In the genomic region with DNA sequence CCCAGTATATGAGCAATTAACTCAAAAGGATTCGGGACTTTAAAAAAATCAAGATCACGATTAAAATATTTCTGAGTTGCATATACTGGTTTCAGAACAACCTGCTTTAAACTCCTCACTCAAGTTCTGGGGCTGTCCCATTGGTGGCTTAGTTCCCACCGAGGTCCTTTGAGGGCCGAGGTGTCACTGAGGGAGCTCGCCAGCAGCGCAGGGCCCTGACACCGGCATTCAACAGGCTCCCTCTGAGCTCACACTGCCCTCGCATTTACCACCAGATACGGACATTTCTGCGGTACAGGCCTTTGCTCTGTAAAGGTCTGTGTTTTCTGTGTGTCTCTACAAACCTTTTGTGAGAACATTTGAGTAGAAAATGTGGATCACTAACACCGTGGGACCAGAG, we compare ENCODE assay signal across 14 cellular contexts. TPM values are rescaled to one million over a fixed set of nuclear protein-coding genes. Genes with fewer than 3 reads are reported as not detected.
DNase-seq lines count a peak whose midpoint lies in the region; ATAC-seq, FAIRE-seq and TF ChIP-seq lines count a peak whose summit lies in the region.
"Had no signal": no experiment of that assay in that cellular context is flagged by ENCODE, and none has a peak within 500 bp of the region (broad histone marks: within the 10 kb centered on the region; RNA-seq: fewer than 3 reads in every experiment).

No MANE protein-coding gene starts in this region.

- peak; percentile 8 for ATAC-seq in GM21825 (IDR thresholded peaks at IDR 0.05; ENCODE audit: unreplicated experiment)

- no peaks in the 10 kb centered on the region for H3K27me3 ChIP-seq in BLaER1 treated with 17β-estradiol and CSF1 and Interleukin-3, amounts not matched to agents 10 nM and 100 nM
- H3K27me3 ChIP-seq in WERI-Rb-1 (ENCODE audit: insufficient read depth, low read depth, severe bottlenecking), result no peaks in the 10 kb centered on the region
- no peaks in the 10 kb centered on the region for H3K27me3 ChIP-seq in osteoblast (ENCODE audit: insufficient read depth, low read length)
- H3K27me3 ChIP-seq in spleen (replicated peaks in 1 of 7), result peaks cover 0 to 10% (median 0%) of the 10 kb centered on the region in 7 donors

- H3K79me2 ChIP-seq in osteoblast (ENCODE audit: insufficient read depth, low read length), result no peaks in the 10 kb centered on the region

- peaks cover 30 to 58% (median 48%) of the 10 kb centered on the region in 10 experiments for H3K4me1 ChIP-seq in BLaER1 treated with 17β-estradiol and CSF1 and Interleukin-3, amounts not matched to agents 10 nM and 100 nM
- H3K4me1 ChIP-seq in osteoblast (ENCODE audit: insufficient read depth, low read length) (peaks cover 34% of the 10 kb centered on the region), spleen (peaks cover 0 to 52% (median 31%) of the 10 kb centered on the region in 6 donors), kidney (ENCODE audit: control insufficient read depth in 1 of 2, insufficient read depth in 1 of 2, low read depth in 1 of 2, low read length in 2 of 2) (peaks cover 7 to 8% of the 10 kb centered on the region in 2 donors)

- 82 to 93% (median 89%) methylated on average over 11 of the region's 11 CpGs for WGBS in spleen, 5 donors

- TF ChIP-seq CTCF in WERI-Rb-1 (IDR thresholded peaks at IDR 0.05; ENCODE audit: low read depth, low read length), result no peak
- TF ChIP-seq CTCF in osteoblast (IDR thresholded peaks at IDR 0.05; ENCODE audit: extremely low read depth, low read depth, low read length), result no peak
- no peak for TF ChIP-seq CTCF in spleen (IDR thresholded peaks at IDR 0.05 in 8 of 11, conservative IDR thresholded peaks at IDR 0.05 in 3 of 11)
- TF ChIP-seq CTCF in kidney (IDR thresholded peaks at IDR 0.05; ENCODE audit: borderline replicate concordance, extremely low read depth, insufficient read depth), result no peak

- peak overlapping the region in 8 of 11 experiments; percentile 12 to 70 (median 63); a peak in 15 of 22 replicates for H3K27ac ChIP-seq in BLaER1 treated with 17β-estradiol and CSF1 and Interleukin-3, amounts not matched to agents 10 nM and 100 nM
- H3K27ac ChIP-seq in WERI-Rb-1 (peak overlapping the region; percentile 58), osteoblast (ENCODE audit: low read depth, low read length) (no peak overlapping the region), spleen (no peak overlapping the region), kidney (ENCODE audit: low read depth in 2 of 2, low read length in 2 of 2) (no peak overlapping the region)
- H3K27ac ChIP-seq: A549 had no signal

- H3K4me2 ChIP-seq in BLaER1 treated with 17β-estradiol and CSF1 and Interleukin-3, amounts not matched to agents 10 nM and 100 nM, result peak overlapping the region; percentile 53 to 88 (median 68); a peak in 21 of 22 replicates
- peak overlapping the region; percentile 49 for H3K4me2 ChIP-seq in osteoblast (ENCODE audit: insufficient read depth, low read length)

- H3K9ac ChIP-seq in BLaER1 treated with 17β-estradiol and CSF1 and Interleukin-3, amounts not matched to agents 10 nM and 100 nM, result peak overlapping the region in 10 of 11 experiments; percentile 3 to 70 (median 46); a peak in 15 of 22 replicates
- no peak overlapping the region for H3K9ac ChIP-seq in kidney (ENCODE audit: low read length in 2 of 2)

- no peaks in the 10 kb centered on the region for H4K20me1 ChIP-seq in BLaER1 treated with 17β-estradiol and CSF1 and Interleukin-3, amounts not matched to agents 10 nM and 100 nM
- H4K20me1 ChIP-seq in osteoblast (ENCODE audit: insufficient read depth, low read length), result no peaks in the 10 kb centered on the region

- FAIRE-seq in kidney (lab: Jason Lieb, UNC), result no peak
- FAIRE-seq: A549, HTR-8/SVneo had no signal

- no peak overlapping the region for H2AFZ ChIP-seq in osteoblast (ENCODE audit: low read length)

- H3K4me3 ChIP-seq in BLaER1 treated with 17β-estradiol and CSF1 and Interleukin-3, amounts not matched to agents 10 nM and 100 nM, result peak overlapping the region in 1 of 10 experiments; percentile 39; a peak in 1 of 20 replicates
- no peak overlapping the region for H3K4me3 ChIP-seq in WERI-Rb-1 (ENCODE audit: low read depth, low read length)
- H3K4me3 ChIP-seq in osteoblast (ENCODE audit: insufficient read depth, low read length), result no peak overlapping the region
- no peak overlapping the region for H3K4me3 ChIP-seq in spleen
- no peak overlapping the region for H3K4me3 ChIP-seq in kidney (ENCODE audit: low read length in 2 of 2)
- H3K4me3 ChIP-seq: A549 had no signal

- intact Hi-C loops in spleen (cut with DNase I; ENCODE audit: low total_unique reads), result loop anchor here (10.0 kb wide), 1 partner anchor 336 kb away; a partner anchor contains a TSS
- intact Hi-C loops in kidney (cut with DNase I), result no loop called here

- no peak for DNase-seq in WERI-Rb-1
- no peak for DNase-seq in osteoblast (ENCODE audit: insufficient read length, low spot score, missing footprints)
- DNase-seq in spleen, result no peak
- DNase-seq in retina, result no peak
- DNase-seq in DMS53 treated with DMSO at 0.1 percent for 48 hours (lab: John Stamatoyannopoulos, UW; ENCODE audit: unreplicated experiment), result no peak
- no peak for DNase-seq in kidney

- no peak for TF ChIP-seq POLR2A in spleen (IDR thresholded peaks at IDR 0.05)

- peaks cover 0 to 12% (median 4%) of the 10 kb centered on the region in 11 experiments; a peak in 8 of 22 replicates for H3K9me3 ChIP-seq in BLaER1 treated with 17β-estradiol and CSF1 and Interleukin-3, amounts not matched to agents 10 nM and 100 nM (replicated peaks in 1 of 11)
- H3K9me3 ChIP-seq in WERI-Rb-1 (ENCODE audit: severe bottlenecking) (no peaks in the 10 kb centered on the region), osteoblast (ENCODE audit: low read depth, low read length) (no peaks in the 10 kb centered on the region), spleen (no peaks in the 10 kb centered on the region), kidney (ENCODE audit: control insufficient read depth in 1 of 2, low read length in 2 of 2) (no peaks in the 10 kb centered on the region)
- H3K9me3 ChIP-seq: A549 had no signal

- H3K36me3 ChIP-seq in BLaER1 treated with 17β-estradiol and CSF1 and Interleukin-3, amounts not matched to agents 10 nM and 100 nM, result no peaks in the 10 kb centered on the region
- no peaks in the 10 kb centered on the region for H3K36me3 ChIP-seq in WERI-Rb-1
- H3K36me3 ChIP-seq in osteoblast (ENCODE audit: insufficient read depth, low read length), result no peaks in the 10 kb centered on the region
- H3K36me3 ChIP-seq in spleen, result peaks cover 0 to 13% (median 0%) of the 10 kb centered on the region in 6 donors
- H3K36me3 ChIP-seq in kidney (ENCODE audit: control insufficient read depth in 1 of 2, insufficient read depth in 2 of 2, low read length in 2 of 2), result no peaks in the 10 kb centered on the region

RNA-seq across cellular contexts. Expression of a gene that starts 24.4 kb away (rescaled TPM):
- total RNA-seq in osteoblast (not detected in 2 replicates), spleen (not detected), kidney (0.44 TPM)
- polyA plus RNA-seq in spleen (under 1 TPM in 1 of 3 donors, not detected in 2; 0.05 TPM), kidney (ENCODE audit: insufficient read depth, low read depth, low replicate concordance) (not detected)
- total RNA-seq: CD4-positive, CD25-positive, alpha-beta regulatory T cell; G401; H7; M059J had no signal
- polyA plus RNA-seq: A549; CD4-positive, CD25-positive, alpha-beta regulatory T cell had no signal

RNA-seq across cellular contexts. Expression of a gene that starts 26.4 kb away (rescaled TPM):
- total RNA-seq in osteoblast, result 3.3 and 3.5 TPM in 2 replicates
- total RNA-seq in spleen, result 1 to 10 TPM in 6 of 7 donors, under 1 TPM in 1; 0.51 to 3.2 (median 1.9) TPM
- 1 to 10 TPM; 1.6 to 4.5 (median 2.1) TPM for polyA plus RNA-seq in spleen
- 4.6 TPM for total RNA-seq in kidney
- polyA plus RNA-seq in kidney (ENCODE audit: insufficient read depth, low read depth, low replicate concordance), result 0.99 TPM

Comparison
In these comparisons a context has a peak if more than half of its experiments do, and no peak if none do; other contexts are left out.
1. H3K27ac ChIP-seq: peak in BLaER1 treated with 17β-estradiol and CSF1 and Interleukin-3, amounts not matched to agents 10 nM and 100 nM (8 of 11) and WERI-Rb-1 (single experiment); none in osteoblast (single experiment), spleen (0 of 8) and kidney (0 of 2).
2. H3K9ac ChIP-seq: peak in BLaER1 treated with 17β-estradiol and CSF1 and Interleukin-3, amounts not matched to agents 10 nM and 100 nM (10 of 11); none in kidney (0 of 2).